In genomic region chr17:32517982-32518381, GRCh38 we compare ENCODE assay signal across 16 cellular contexts. TPM values are rescaled to one million over a fixed set of nuclear protein-coding genes. Genes with fewer than 3 reads are reported as not detected.
DNase-seq lines count a peak whose midpoint lies in the region; ATAC-seq and TF ChIP-seq lines count a peak whose summit lies in the region.
"Had no signal": no experiment of that assay in that cellular context is flagged by ENCODE, and none has a peak within 500 bp of the region (broad histone marks: within the 10 kb centered on the region; RNA-seq: fewer than 3 reads in every experiment).

No MANE protein-coding gene starts in this region.

- peak overlapping the region in 10 of 11 experiments; percentile 41 to 95 (median 90); a peak in 19 of 22 replicates for H3K4me2 ChIP-seq in BLaER1 treated with 17β-estradiol and CSF1 and Interleukin-3, amounts not matched to agents 10 nM and 100 nM

- no peaks in the 10 kb centered on the region for H3K36me3 Mint-ChIP-seq in CD4-positive, alpha-beta memory T cell
- peaks cover 4% of the 10 kb centered on the region for H3K36me3 Mint-ChIP-seq in activated naive CD8-positive, alpha-beta T cell treated with anti-CD3 and anti-CD28 coated beads for 36 hours
- H3K36me3 Mint-ChIP-seq in natural killer cell: no peaks in the 10 kb centered on the region

- H3K36me3 ChIP-seq in BLaER1 treated with 17β-estradiol and CSF1 and Interleukin-3, amounts not matched to agents 10 nM and 100 nM: no peaks in the 10 kb centered on the region
- no peaks in the 10 kb centered on the region for H3K36me3 ChIP-seq in CD4-positive, alpha-beta memory T cell (ENCODE audit: insufficient read depth, low read length)
- H3K36me3 ChIP-seq: SJCRH30, stomach had no signal

- no peak for TF ChIP-seq CTCF in natural killer cell (IDR thresholded peaks at IDR 0.05)

- no peak overlapping the region for H3K9ac ChIP-seq in BLaER1 treated with 17β-estradiol and CSF1 and Interleukin-3, amounts not matched to agents 10 nM and 100 nM
- H3K9ac ChIP-seq: parathyroid adenoma had no signal

- no peak overlapping the region for H3K4me3 ChIP-seq in BLaER1 treated with 17β-estradiol and CSF1 and Interleukin-3, amounts not matched to agents 10 nM and 100 nM
- H3K4me3 ChIP-seq in CD4-positive, alpha-beta memory T cell (ENCODE audit: low read length in 2 of 2): no peak overlapping the region
- H3K4me3 ChIP-seq: SJCRH30 had no signal

- peaks cover 0 to 25% (median 0%) of the 10 kb centered on the region in 11 experiments; a peak in 6 of 22 replicates for H3K27me3 ChIP-seq in BLaER1 treated with 17β-estradiol and CSF1 and Interleukin-3, amounts not matched to agents 10 nM and 100 nM
- no peaks in the 10 kb centered on the region for H3K27me3 ChIP-seq in CD4-positive, alpha-beta memory T cell (ENCODE audit: insufficient read depth, low read length)
- H3K27me3 ChIP-seq: SJCRH30 had no signal

- POLR2A ChIA-PET in CD4-positive, alpha-beta memory T cell (lab: Charles Lee; ENCODE audit: partially characterized antibody): interaction anchor here (0.6 to 5.5 kb wide), 8 partner anchors 9 to 53 kb away, joined by 3 to 91 read pairs (median 3); partner anchors contain the start of gene CDK5R1

- intact Hi-C loops in CD4-positive, alpha-beta memory T cell (cut with micrococcal nuclease): no loop called here
- intact Hi-C loops in natural killer cell (cut with micrococcal nuclease): loop anchor here (1.0 to 5.0 kb wide), 2 partner anchors 15 to 34 kb away; no protein-coding TSS in a partner anchor
- intact Hi-C loops in posterior cingulate gyrus (cut with DNase I): no loop called here

- CTCF ChIA-PET in CD4-positive, alpha-beta memory T cell (lab: Charles Lee; ENCODE audit: partially characterized antibody): interaction anchor here (0.9 to 3.7 kb wide), 7 partner anchors 9 to 359 kb away, joined by 3 to 14 read pairs (median 3); partner anchors contain the start of gene MYO1D

- ATAC-seq in natural killer cell (no peak), GM21381 (IDR thresholded peaks at IDR 0.05; ENCODE audit: unreplicated experiment) (no peak), GM21526 (IDR thresholded peaks at IDR 0.05; ENCODE audit: low FRiP score, unreplicated experiment) (no peak)

- peaks cover 42 to 83% (median 76%) of the 10 kb centered on the region in 10 experiments for H3K4me1 ChIP-seq in BLaER1 treated with 17β-estradiol and CSF1 and Interleukin-3, amounts not matched to agents 10 nM and 100 nM
- peaks cover 59% of the 10 kb centered on the region for H3K4me1 ChIP-seq in CD4-positive, alpha-beta memory T cell (ENCODE audit: insufficient read depth, low read length)

- peak overlapping the region in 6 of 8 donors; percentile 8 to 76 (median 71) for H3K4me3 Mint-ChIP-seq in CD4-positive, alpha-beta memory T cell
- no peak overlapping the region for H3K4me3 Mint-ChIP-seq in activated naive CD8-positive, alpha-beta T cell treated with anti-CD3 and anti-CD28 coated beads for 36 hours
- H3K4me3 Mint-ChIP-seq in natural killer cell: peak overlapping the region; percentile 90

- no peaks in the 10 kb centered on the region for H3K9me3 ChIP-seq in BLaER1 treated with 17β-estradiol and CSF1 and Interleukin-3, amounts not matched to agents 10 nM and 100 nM (replicated peaks in 1 of 11)
- H3K9me3 ChIP-seq in CD4-positive, alpha-beta memory T cell (ENCODE audit: control insufficient read depth in 1 of 2, low read length in 2 of 2): no peaks in the 10 kb centered on the region
- H3K9me3 ChIP-seq: SJCRH30, stomach had no signal

- H3K27ac Mint-ChIP-seq in CD4-positive, alpha-beta memory T cell: peak overlapping the region; percentile 38 to 90 (median 67)
- H3K27ac Mint-ChIP-seq in activated naive CD8-positive, alpha-beta T cell treated with anti-CD3 and anti-CD28 coated beads for 36 hours: peak overlapping the region; percentile 69
- peak overlapping the region; percentile 91 to 98 for H3K27ac Mint-ChIP-seq in natural killer cell

- peaks cover 0 to 9% (median 0%) of the 10 kb centered on the region in 11 experiments; a peak in 2 of 22 replicates for H4K20me1 ChIP-seq in BLaER1 treated with 17β-estradiol and CSF1 and Interleukin-3, amounts not matched to agents 10 nM and 100 nM

- H3K27me3 Mint-ChIP-seq in CD4-positive, alpha-beta memory T cell: no peaks in the 10 kb centered on the region
- no peaks in the 10 kb centered on the region for H3K27me3 Mint-ChIP-seq in activated naive CD8-positive, alpha-beta T cell treated with anti-CD3 and anti-CD28 coated beads for 36 hours
- no peaks in the 10 kb centered on the region for H3K27me3 Mint-ChIP-seq in natural killer cell (ENCODE audit: low read depth in 2 of 2)
- H3K27me3 Mint-ChIP-seq: activated CD8-positive, alpha-beta memory T cell treated with anti-CD3 and anti-CD28 coated beads, Interleukin-2, amount 10 ng/mL, durations not matched to agents 7 days and 5 days had no signal

- peaks cover 46 to 72% (median 55%) of the 10 kb centered on the region in 4 donors for H3K4me1 Mint-ChIP-seq in CD4-positive, alpha-beta memory T cell
- H3K4me1 Mint-ChIP-seq in activated naive CD8-positive, alpha-beta T cell treated with anti-CD3 and anti-CD28 coated beads for 36 hours: peaks cover 78% of the 10 kb centered on the region
- peaks cover 70 to 73% of the 10 kb centered on the region in 2 donors for H3K4me1 Mint-ChIP-seq in natural killer cell

- H3K27ac ChIP-seq in BLaER1 treated with 17β-estradiol and CSF1 and Interleukin-3, amounts not matched to agents 10 nM and 100 nM: no peak overlapping the region
- H3K27ac ChIP-seq in CD4-positive, alpha-beta memory T cell (ENCODE audit: low read depth, low read length): peak overlapping the region; percentile 3
- H3K27ac ChIP-seq: C4-2B, parathyroid adenoma, SJCRH30, stomach had no signal

- no peaks in the 10 kb centered on the region for H3K9me3 Mint-ChIP-seq in CD4-positive, alpha-beta memory T cell
- peaks cover 4% of the 10 kb centered on the region for H3K9me3 Mint-ChIP-seq in activated naive CD8-positive, alpha-beta T cell treated with anti-CD3 and anti-CD28 coated beads for 36 hours
- no peaks in the 10 kb centered on the region for H3K9me3 Mint-ChIP-seq in natural killer cell

- no peak for DNase-seq in CD4-positive, alpha-beta memory T cell
- no peak for DNase-seq in activated naive CD8-positive, alpha-beta T cell treated with anti-CD3 and anti-CD28 coated beads for 36 hours
- no peak for DNase-seq in natural killer cell
- no peak for DNase-seq in posterior cingulate gyrus
- DNase-seq: cerebellar nuclear complex, IMR-90, mammary epithelial cell, SJCRH30, small intestine, stomach had no signal

RNA-seq across cellular contexts. Expression of gene CDK5R1, which starts 31.2 kb away (rescaled TPM):
- 10 to 100 TPM; 20.6 to 21.2 TPM for total RNA-seq in CD4-positive, alpha-beta memory T cell
- polyA plus RNA-seq in CD4-positive, alpha-beta memory T cell: 10 to 100 TPM in 1 of 2 donors, 1 to 10 TPM in 1; 1.2 to 10.5 TPM
- total RNA-seq in activated naive CD8-positive, alpha-beta T cell treated with anti-CD3 and anti-CD28 coated beads for 36 hours: 1 to 10 TPM; 9.7 to 9.9 TPM
- total RNA-seq in natural killer cell: 10 to 100 TPM in 1 of 3 donors, 1 to 10 TPM in 2; 3.7 to 12.3 (median 7.4) TPM
